ENCODE assay signal across 26 cellular contexts in the genomic region with DNA sequence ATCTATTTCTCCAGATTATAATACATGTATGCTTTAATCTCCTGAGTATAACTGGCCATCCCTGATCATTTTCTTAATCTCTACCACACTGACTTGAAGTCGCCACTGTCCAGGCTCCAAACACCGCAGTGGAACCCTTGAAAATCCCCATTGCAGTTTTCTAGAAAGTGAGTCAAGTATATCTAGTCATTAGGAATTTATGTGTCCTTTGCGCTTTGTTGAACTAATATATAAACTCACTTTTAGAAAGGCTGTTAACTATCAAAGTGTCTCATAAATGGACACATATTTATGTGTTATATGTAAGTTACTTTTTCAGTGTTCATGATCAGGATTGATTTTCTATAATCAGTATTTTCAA.
"Had no signal": no experiment of that assay in that cellular context is flagged by ENCODE, and none has a peak within 500 bp of the region (broad histone marks: within the 10 kb centered on the region; RNA-seq: fewer than 3 reads in every experiment).

No MANE protein-coding gene starts in this region.

- H3K4me3 ChIP-seq: coronary artery, esophagus squamous epithelium, gastroesophageal sphincter, pancreas, right lobe of liver, skin epidermis, thyroid gland had no signal

- H3K36me3 Mint-ChIP-seq: activated naive CD8-positive, alpha-beta T cell treated with anti-CD3 and anti-CD28 coated beads, Interleukin-2, amount 10 ng/mL, durations not matched to agents 7 days and 5 days; natural killer cell treated with Interleukin-12 subunit alpha and Interleukin-12 subunit beta and Interleukin-15 and Interleukin-18, amount 100 ng/mL, for 72 hours had no signal

- H3K4me1 Mint-ChIP-seq: activated B cell treated with CpG ODN at 0.5 μM for 24 hours; activated CD4-positive, alpha-beta T cell treated with anti-CD3 and anti-CD28 coated beads for 36 hours; activated naive CD8-positive, alpha-beta T cell treated with anti-CD3 and anti-CD28 coated beads, Interleukin-2, amount 10 ng/mL, durations not matched to agents 7 days and 5 days had no signal

- H3K4me3 Mint-ChIP-seq: activated B cell treated with CpG ODN at 0.5 μM for 24 hours; activated CD4-positive, alpha-beta T cell treated with anti-CD3 and anti-CD28 coated beads for 36 hours; activated naive CD4-positive, alpha-beta T cell treated with anti-CD3 and anti-CD28 coated beads for 36 hours; activated naive CD8-positive, alpha-beta T cell treated with anti-CD3 and anti-CD28 coated beads, Interleukin-2, amount 10 ng/mL, durations not matched to agents 7 days and 5 days; activated T-cell treated with anti-CD3 and anti-CD28 coated beads, Interleukin-2, amount 50 U/mL, for 4 hours; endodermal cell; natural killer cell treated with Interleukin-12 subunit alpha and Interleukin-12 subunit beta and Interleukin-15 and Interleukin-18, amount 100 ng/mL, for 72 hours; stimulated activated naive CD8-positive, alpha-beta T cell treated with anti-CD3 and anti-CD28 coated beads, Interleukin-15, Interleukin-2, amounts not matched to agents 100 ng/mL and 50 ng/mL, for 24 hours; T-helper 1 cell treated with Interleukin-12 subunit alpha and Interleukin-12 subunit beta and Interleukin-4 antibody, amounts not matched to agents 30 μg/mL and 1 μg/mL, for 36 hours had no signal

- H3K4me1 ChIP-seq: right lobe of liver had no signal

- H3K9me3 Mint-ChIP-seq: activated B cell treated with CpG ODN at 0.5 μM for 24 hours; activated naive CD4-positive, alpha-beta T cell treated with anti-CD3 and anti-CD28 coated beads for 36 hours; activated naive CD8-positive, alpha-beta T cell treated with anti-CD3 and anti-CD28 coated beads, Interleukin-2, amount 10 ng/mL, durations not matched to agents 7 days and 5 days; activated T-cell treated with anti-CD3 and anti-CD28 coated beads, Interleukin-2, amount 50 U/mL, for 4 hours; endodermal cell; natural killer cell treated with Interleukin-12 subunit alpha and Interleukin-12 subunit beta and Interleukin-15 and Interleukin-18, amount 100 ng/mL, for 72 hours; stimulated activated naive CD8-positive, alpha-beta T cell treated with anti-CD3 and anti-CD28 coated beads, Interleukin-15, Interleukin-2, amounts not matched to agents 100 ng/mL and 50 ng/mL, for 24 hours; T-helper 1 cell treated with Interleukin-12 subunit alpha and Interleukin-12 subunit beta and Interleukin-4 antibody, amounts not matched to agents 30 μg/mL and 1 μg/mL, for 36 hours had no signal

- DNase-seq: activated B cell treated with CpG ODN at 0.5 μM for 24 hours; activated CD4-positive, alpha-beta T cell treated with anti-CD3 and anti-CD28 coated beads for 36 hours; activated CD4-positive, alpha-beta T cell treated with anti-CD3 and anti-CD28 coated beads, Interleukin-2, amount 50 U/mL, for 4 hours; activated CD8-positive, alpha-beta memory T cell treated with anti-CD3 and anti-CD28 coated beads for 24 hours; activated CD8-positive, alpha-beta memory T cell treated with anti-CD3 and anti-CD28 coated beads, Interleukin-2, amount 50 U/mL, for 48 hours; activated effector memory CD4-positive, alpha-beta T cell treated with Interleukin-2 at 50 U/mL for 16 hours; activated naive CD4-positive, alpha-beta T cell treated with anti-CD3 and anti-CD28 coated beads for 36 hours; activated naive CD8-positive, alpha-beta T cell treated with anti-CD3 and anti-CD28 coated beads, Interleukin-2, amount 10 ng/mL, durations not matched to agents 7 days and 5 days; activated T-cell treated with anti-CD3 and anti-CD28 coated beads, Interleukin-2, amount 50 U/mL, for 4 hours; amniotic stem cell; endodermal cell; esophagus squamous epithelium; head of caudate nucleus; pancreas; right lobe of liver; stimulated activated CD4-positive, alpha-beta T cell treated with anti-CD3 and anti-CD28 coated beads, Interleukin-1b, Interleukin-23, amount 100 ng/mL, for 48 hours; substantia nigra; T1000; thyroid gland had no signal

- H3K9me3 ChIP-seq: esophagus squamous epithelium, gastroesophageal sphincter, pancreas, right lobe of liver, thyroid gland had no signal

- FAIRE-seq: bronchial epithelial cell had no signal

- H3K27ac Mint-ChIP-seq: activated B cell treated with CpG ODN at 0.5 μM for 24 hours; activated CD4-positive, alpha-beta T cell treated with anti-CD3 and anti-CD28 coated beads for 36 hours; activated naive CD4-positive, alpha-beta T cell treated with anti-CD3 and anti-CD28 coated beads for 36 hours; activated naive CD8-positive, alpha-beta T cell treated with anti-CD3 and anti-CD28 coated beads, Interleukin-2, amount 10 ng/mL, durations not matched to agents 7 days and 5 days; endodermal cell; natural killer cell treated with Interleukin-12 subunit alpha and Interleukin-12 subunit beta and Interleukin-15 and Interleukin-18, amount 100 ng/mL, for 72 hours; stimulated activated naive CD8-positive, alpha-beta T cell treated with anti-CD3 and anti-CD28 coated beads, Interleukin-15, Interleukin-2, amounts not matched to agents 100 ng/mL and 50 ng/mL, for 24 hours; T-helper 1 cell treated with Interleukin-12 subunit alpha and Interleukin-12 subunit beta and Interleukin-4 antibody, amounts not matched to agents 30 μg/mL and 1 μg/mL, for 36 hours had no signal

- H3K36me3 ChIP-seq: esophagus squamous epithelium, gastroesophageal sphincter, pancreas, right lobe of liver, thyroid gland had no signal

- H3K27me3 ChIP-seq: esophagus squamous epithelium, gastroesophageal sphincter, pancreas, right lobe of liver, thyroid gland had no signal

- H3K27ac ChIP-seq: coronary artery, esophagus squamous epithelium, gastroesophageal sphincter, pancreas, right lobe of liver, skin epidermis, thyroid gland had no signal

- ATAC-seq: activated CD4-positive, alpha-beta T cell treated with anti-CD3 and anti-CD28 coated beads for 36 hours; activated T-cell treated with anti-CD3 and anti-CD28 coated beads, Interleukin-2, amount 50 U/mL, for 4 hours; gastroesophageal sphincter; natural killer cell treated with Interleukin-12 subunit alpha and Interleukin-12 subunit beta and Interleukin-15 and Interleukin-18, amount 100 ng/mL, for 72 hours; pancreas; right lobe of liver had no signal

- H3K27me3 Mint-ChIP-seq: activated B cell treated with CpG ODN at 0.5 μM for 24 hours; activated CD4-positive, alpha-beta T cell treated with anti-CD3 and anti-CD28 coated beads for 36 hours; activated naive CD8-positive, alpha-beta T cell treated with anti-CD3 and anti-CD28 coated beads, Interleukin-2, amount 10 ng/mL, durations not matched to agents 7 days and 5 days; natural killer cell treated with Interleukin-12 subunit alpha and Interleukin-12 subunit beta and Interleukin-15 and Interleukin-18, amount 100 ng/mL, for 72 hours; stimulated activated naive CD8-positive, alpha-beta T cell treated with anti-CD3 and anti-CD28 coated beads, Interleukin-15, Interleukin-2, amounts not matched to agents 100 ng/mL and 50 ng/mL, for 24 hours had no signal
